Comparison of ENCODE assay signal across 17 cellular contexts in the genomic region with DNA sequence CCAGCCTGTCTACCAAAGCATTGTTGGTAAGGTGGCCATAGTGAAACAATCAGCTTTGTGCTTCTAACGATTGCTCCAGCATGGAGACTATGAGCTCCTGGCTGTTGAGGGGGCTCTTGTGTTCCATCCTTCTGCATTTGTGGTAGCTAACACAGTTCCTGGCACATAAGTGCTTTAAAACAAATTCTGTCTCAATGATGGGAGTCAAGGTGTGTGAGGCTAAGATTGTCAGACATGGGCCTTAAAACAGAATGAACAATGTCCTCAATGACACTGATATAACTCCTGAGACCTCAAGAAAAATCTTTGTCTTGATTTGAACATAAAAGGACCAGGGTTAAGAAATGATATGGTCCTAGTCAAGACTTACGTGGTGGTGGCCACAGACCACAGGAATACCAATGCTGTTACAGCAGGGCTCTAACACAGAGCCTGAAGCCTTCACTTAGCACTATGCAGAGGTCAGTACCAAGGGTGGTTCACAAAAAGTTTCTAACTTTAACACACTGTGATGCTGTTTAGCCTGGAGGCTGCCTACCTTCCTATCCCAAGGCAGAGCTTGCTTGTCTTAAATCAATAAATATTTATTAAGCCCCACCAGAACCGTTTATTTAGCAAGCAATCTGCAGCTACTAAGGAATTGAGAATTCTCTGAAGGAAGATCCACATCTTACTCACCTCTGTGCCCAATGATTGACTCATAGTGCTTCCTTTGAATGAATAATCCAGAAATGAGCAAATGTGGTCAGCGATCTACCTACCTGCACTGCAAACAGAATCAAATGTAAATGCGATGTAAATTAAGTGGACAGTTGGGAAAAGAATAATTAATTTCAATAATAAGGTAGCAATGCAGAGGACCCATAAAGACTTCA. TPM values are rescaled to one million over a fixed set of nuclear protein-coding genes. Genes with fewer than 3 reads are reported as not detected.
A peak's percentile ranks its signal among the peaks of the same experiment; 100 is the strongest.
DNase-seq lines count a peak whose midpoint lies in the region; ATAC-seq, FAIRE-seq and TF ChIP-seq lines count a peak whose summit lies in the region.
"Had no signal": no experiment of that assay in that cellular context is flagged by ENCODE, and none has a peak within 500 bp of the region (broad histone marks: within the 10 kb centered on the region; RNA-seq: fewer than 3 reads in every experiment).

No MANE protein-coding gene starts in this region.

- H3K36me3 Mint-ChIP-seq in activated naive CD4-positive, alpha-beta T cell treated with anti-CD3 and anti-CD28 coated beads, Interleukin-2, amount 50 U/mL, for 72 hours = no peaks in the 10 kb centered on the region
- no peaks in the 10 kb centered on the region for H3K36me3 Mint-ChIP-seq in stimulated activated effector memory CD8-positive, alpha-beta T cell treated with anti-CD3 and anti-CD28 coated beads, Interleukin-12 subunit alpha, Interleukin-12 subunit beta, amount 100 ng/mL, for 72 hours
- H3K36me3 Mint-ChIP-seq: activated naive CD4-positive, alpha-beta T cell treated with anti-CD3 and anti-CD28 coated beads, Interleukin-2, amount 50 U/mL, for 24 hours had no signal

- TF ChIP-seq CTCF in bronchial epithelial cell (IDR thresholded peaks at IDR 0.05; ENCODE audit: insufficient read depth, low read length, severe bottlenecking) = no peak

- no peaks in the 10 kb centered on the region for H3K36me3 ChIP-seq in bronchial epithelial cell (ENCODE audit: control insufficient read depth, insufficient read depth, low read length)
- H3K36me3 ChIP-seq: cardiac muscle cell, SJCRH30, stomach had no signal

- no peak overlapping the region for H3K27ac Mint-ChIP-seq in activated naive CD4-positive, alpha-beta T cell treated with anti-CD3 and anti-CD28 coated beads, Interleukin-2, amount 50 U/mL, for 72 hours
- H3K27ac Mint-ChIP-seq in stimulated activated effector memory CD8-positive, alpha-beta T cell treated with anti-CD3 and anti-CD28 coated beads, Interleukin-12 subunit alpha, Interleukin-12 subunit beta, amount 100 ng/mL, for 72 hours = no peak overlapping the region
- H3K27ac Mint-ChIP-seq: activated naive CD4-positive, alpha-beta T cell treated with anti-CD3 and anti-CD28 coated beads, Interleukin-2, amount 50 U/mL, for 24 hours had no signal

- H3K4me3 Mint-ChIP-seq in stimulated activated effector memory CD8-positive, alpha-beta T cell treated with anti-CD3 and anti-CD28 coated beads, Interleukin-12 subunit alpha, Interleukin-12 subunit beta, amount 100 ng/mL, for 72 hours = no peak overlapping the region
- H3K4me3 Mint-ChIP-seq: activated naive CD4-positive, alpha-beta T cell treated with anti-CD3 and anti-CD28 coated beads, Interleukin-2, amount 50 U/mL, for 24 hours had no signal

- DNase-seq in activated naive CD4-positive, alpha-beta T cell treated with anti-CD3 and anti-CD28 coated beads, Interleukin-2, amount 50 U/mL, for 72 hours (ENCODE audit: low spot score in 2 of 2) = no peak
- no peak for DNase-seq in activated naive CD4-positive, alpha-beta T cell treated with Interleukin-2 at 50 U/mL for 16 hours
- peak; percentile 79 for DNase-seq in M059J (ENCODE audit: low read depth)
- DNase-seq in bronchial epithelial cell (ENCODE audit: low read depth) = peak; percentile 92
- DNase-seq in stimulated activated effector memory CD8-positive, alpha-beta T cell treated with anti-CD3 and anti-CD28 coated beads, Interleukin-12 subunit alpha, Interleukin-12 subunit beta, amount 100 ng/mL, for 72 hours (ENCODE audit: low spot score in 2 of 2) = no peak
- no peak for DNase-seq in dedifferentiated amniotic fluid mesenchymal stem cell (ENCODE audit: extremely low spot score)
- no peak for DNase-seq in head of caudate nucleus
- no peak for DNase-seq in ecto neural progenitor cell (ENCODE audit: low spot score)
- DNase-seq: left cardiac atrium, NCI-H187, NCI-H446 treated with DMSO at 0.1 percent for 48 hours, SJCRH30, stomach had no signal

- no peaks in the 10 kb centered on the region for H3K9me3 Mint-ChIP-seq in activated naive CD4-positive, alpha-beta T cell treated with anti-CD3 and anti-CD28 coated beads, Interleukin-2, amount 50 U/mL, for 72 hours
- H3K9me3 Mint-ChIP-seq in stimulated activated effector memory CD8-positive, alpha-beta T cell treated with anti-CD3 and anti-CD28 coated beads, Interleukin-12 subunit alpha, Interleukin-12 subunit beta, amount 100 ng/mL, for 72 hours = no peaks in the 10 kb centered on the region
- H3K9me3 Mint-ChIP-seq: activated naive CD4-positive, alpha-beta T cell treated with anti-CD3 and anti-CD28 coated beads, Interleukin-2, amount 50 U/mL, for 24 hours had no signal

- intact Hi-C loops in head of caudate nucleus (cut with DNase I) = no loop called here

- no peak for FAIRE-seq in bronchial epithelial cell (lab: Jason Lieb, UNC)

- H3K4me1 Mint-ChIP-seq in stimulated activated effector memory CD8-positive, alpha-beta T cell treated with anti-CD3 and anti-CD28 coated beads, Interleukin-12 subunit alpha, Interleukin-12 subunit beta, amount 100 ng/mL, for 72 hours = no peaks in the 10 kb centered on the region
- H3K4me1 Mint-ChIP-seq: activated naive CD4-positive, alpha-beta T cell treated with anti-CD3 and anti-CD28 coated beads, Interleukin-2, amount 50 U/mL, for 24 hours had no signal

- H3K27me3 ChIP-seq in bronchial epithelial cell (ENCODE audit: control insufficient read depth, insufficient read depth, low read length) = no peaks in the 10 kb centered on the region
- H3K27me3 ChIP-seq: cardiac muscle cell, hepatocyte, stomach had no signal

- no peak overlapping the region for H3K4me3 ChIP-seq in bronchial epithelial cell (ENCODE audit: low read depth, low read length)
- H3K4me3 ChIP-seq: cardiac muscle cell, hepatocyte, SJCRH30, stomach had no signal

- ATAC-seq in activated naive CD4-positive, alpha-beta T cell treated with anti-CD3 and anti-CD28 coated beads, Interleukin-2, amount 50 U/mL, for 72 hours = peak; percentile 65 to 84
- ATAC-seq in stimulated activated effector memory CD8-positive, alpha-beta T cell treated with anti-CD3 and anti-CD28 coated beads, Interleukin-12 subunit alpha, Interleukin-12 subunit beta, amount 100 ng/mL, for 72 hours = peak; percentile 62
- ATAC-seq: left cardiac atrium had no signal

RNA-seq across cellular contexts. Expression of a gene that starts 35.1 kb away (rescaled TPM):
- under 1 TPM in 1 of 2 donors, not detected in 1; 0.72 TPM for total RNA-seq in activated naive CD4-positive, alpha-beta T cell treated with anti-CD3 and anti-CD28 coated beads, Interleukin-2, amount 50 U/mL, for 72 hours
- 122 and 124 TPM in 2 replicates for total RNA-seq in M059J (2014; rRNA removed; shearing (Covaris generic))
- total RNA-seq in bronchial epithelial cell = 4.6 and 5.8 TPM in 2 replicates
- total RNA-seq: SJCRH30; T-helper 2 cell treated with Interferon-gamma antibody and Interleukin-4, amounts not matched to agents 100 ng/mL and 5 ng/mL, for 36 hours had no signal

Comparison
In these comparisons a context has a peak if more than half of its experiments do, and no peak if none do; other contexts are left out.
1. DNase-seq: peak in M059J (single experiment) and bronchial epithelial cell (single experiment); none in activated naive CD4-positive, alpha-beta T cell treated with anti-CD3 and anti-CD28 coated beads, Interleukin-2, amount 50 U/mL, for 72 hours (0 of 2), activated naive CD4-positive, alpha-beta T cell treated with Interleukin-2 at 50 U/mL for 16 hours (single experiment), stimulated activated effector memory CD8-positive, alpha-beta T cell treated with anti-CD3 and anti-CD28 coated beads, Interleukin-12 subunit alpha, Interleukin-12 subunit beta, amount 100 ng/mL, for 72 hours (0 of 2), dedifferentiated amniotic fluid mesenchymal stem cell (single experiment), head of caudate nucleus (0 of 42) and ecto neural progenitor cell (single experiment).
2. RNA of a gene that starts 35.1 kb away (total RNA-seq): 122 to 124 TPM in M059J; 4.6 to 5.8 TPM in bronchial epithelial cell and 0.72 TPM in activated naive CD4-positive, alpha-beta T cell treated with anti-CD3 and anti-CD28 coated beads, Interleukin-2, amount 50 U/mL, for 72 hours; every median in the first group is over 10 times any median in the second.